8 cellular contexts compared by ENCODE assay signal in the genomic region with DNA sequence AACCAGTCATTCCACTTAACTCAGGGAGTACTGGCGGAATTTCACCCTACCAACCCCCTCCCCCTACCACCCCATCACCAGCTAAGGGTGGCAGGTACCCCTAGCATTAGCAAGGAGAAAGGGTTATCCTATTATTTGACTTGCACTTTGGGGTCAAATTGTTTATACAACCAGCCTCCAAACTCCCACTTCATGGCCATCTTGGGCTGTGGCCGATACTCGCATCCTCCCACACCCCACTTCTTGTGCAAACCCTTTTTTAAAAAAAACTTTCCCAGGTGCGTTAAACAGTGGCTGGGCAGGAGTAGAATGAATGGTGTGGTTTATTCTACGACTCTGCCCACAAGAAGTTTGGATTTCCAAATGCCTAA. TPM values are rescaled to one million over a fixed set of nuclear protein-coding genes. Genes with fewer than 3 reads are reported as not detected.
DNase-seq lines count a peak whose midpoint lies in the region; ATAC-seq and TF ChIP-seq lines count a peak whose summit lies in the region.

No MANE protein-coding gene starts in this region.

- H3K4me3 ChIP-seq in SJCRH30 (0 out of 2 replicates have a peak overlapping the region, but pooled peaks have one; percentile 7), fibroblast of the aortic adventitia (ENCODE audit: low read depth, low read length) (peak overlapping the region; percentile 45), skeletal muscle tissue (ENCODE audit: low read length in 3 of 3) (peak overlapping the region; percentile 70 to 76 (median 76))

- peak overlapping the region; percentile 64 to 86 (median 70) for H3K9ac ChIP-seq in skeletal muscle tissue (ENCODE audit: low read depth in 1 of 3, low read length in 3 of 3)

- H3K27ac ChIP-seq in SJCRH30 (peak overlapping the region; percentile 37; the same call in 1 of the 2 replicates), skeletal muscle tissue (ENCODE audit: low read depth, low read length) (peak overlapping the region; percentile 93)

- H3K36me3 ChIP-seq in SJCRH30 (peaks cover 17% of the 10 kb centered on the region; the same call in 1 of the 2 replicates), skeletal muscle tissue (ENCODE audit: control insufficient read depth in 3 of 3, insufficient read depth in 3 of 3, low read length in 3 of 3) (peaks cover 34 to 41% (median 36%) of the 10 kb centered on the region in 3 donors)

- H3K9me3 ChIP-seq in SJCRH30 (replicated peaks) (no peaks in the 10 kb centered on the region), skeletal muscle tissue (ENCODE audit: control insufficient read depth in 3 of 3, low read length in 3 of 3) (no peaks in the 10 kb centered on the region)

- H3K4me1 ChIP-seq in SJCRH30 = peaks cover 14% of the 10 kb centered on the region
- H3K4me1 ChIP-seq in skeletal muscle tissue (ENCODE audit: control insufficient read depth in 3 of 3, insufficient read depth in 3 of 3, low read length in 3 of 3) = peaks cover 28 to 42% (median 34%) of the 10 kb centered on the region in 3 donors

- no peak for TF ChIP-seq CTCF in fibroblast of the aortic adventitia (IDR thresholded peaks at IDR 0.05; ENCODE audit: insufficient read depth, low read length)

- ATAC-seq in GM21515 (IDR thresholded peaks at IDR 0.05; ENCODE audit: unreplicated experiment) = peak; percentile 1

- DNase-seq in SJCRH30 (no peak), fibroblast of the aortic adventitia (ENCODE audit: low read depth) (no peak), ureter (ENCODE audit: low spot score) (no peak), DMS114 treated with DMSO at 0.1 percent for 48 hours (lab: John Stamatoyannopoulos, UW; ENCODE audit: unreplicated experiment) (no peak), NCI-H1694 (lab: John Stamatoyannopoulos, UW) (no peak), H4 (ENCODE audit: low spot score) (no peak)

- H3K27me3 ChIP-seq in SJCRH30 (no peaks in the 10 kb centered on the region), skeletal muscle tissue (ENCODE audit: control insufficient read depth in 3 of 3, insufficient read depth in 3 of 3, low read length in 3 of 3) (no peaks in the 10 kb centered on the region)

RNA-seq across cellular contexts. Expression of a gene that starts 0.7 kb away (rescaled TPM):
- 53.4 and 61.3 TPM in 2 replicates for total RNA-seq in SJCRH30 (2014; rRNA removed; shearing (Covaris generic))
- total RNA-seq in fibroblast of the aortic adventitia (ENCODE audit: low replicate concordance) = 19.0 and 42.8 TPM in 2 replicates
- total RNA-seq in skeletal muscle tissue = 36.5 TPM
- 91.6 TPM for total RNA-seq in ureter
- total RNA-seq in H4 (2014; rRNA removed; shearing (Covaris generic)) = 82.2 and 96.3 TPM in 2 replicates

RNA-seq across cellular contexts. Expression of a gene that starts 9.9 kb away (rescaled TPM):
- 276 and 278 TPM in 2 replicates for total RNA-seq in SJCRH30 (2014; rRNA removed; shearing (Covaris generic))
- total RNA-seq in fibroblast of the aortic adventitia (ENCODE audit: low replicate concordance) (146 and 299 TPM in 2 replicates), skeletal muscle tissue (61.6 TPM), ureter (151 TPM)
- 168 and 173 TPM in 2 replicates for total RNA-seq in H4 (2014; rRNA removed; shearing (Covaris generic))

RNA-seq across cellular contexts. Expression of a gene that starts 13.0 kb away (rescaled TPM):
- total RNA-seq in SJCRH30 (2014; rRNA removed; shearing (Covaris generic)) = 29.1 and 33.7 TPM in 2 replicates
- 9.9 and 27.4 TPM in 2 replicates for total RNA-seq in fibroblast of the aortic adventitia (ENCODE audit: low replicate concordance)
- 5.2 TPM for total RNA-seq in skeletal muscle tissue
- total RNA-seq in ureter = 42.7 TPM
- total RNA-seq in H4 (2014; rRNA removed; shearing (Covaris generic)) = 22.2 and 27.0 TPM in 2 replicates

RNA-seq across cellular contexts. Expression of a gene that starts 13.3 kb away (rescaled TPM):
- total RNA-seq in SJCRH30 (2014; rRNA removed; shearing (Covaris generic)) = 8.6 and 9.9 TPM in 2 replicates
- total RNA-seq in fibroblast of the aortic adventitia (ENCODE audit: low replicate concordance) = 4.1 and 10.9 TPM in 2 replicates
- 4.2 TPM for total RNA-seq in skeletal muscle tissue
- total RNA-seq in ureter = 49.5 TPM
- 11.6 and 20.0 TPM in 2 replicates for total RNA-seq in H4 (2014; rRNA removed; shearing (Covaris generic))

RNA-seq across cellular contexts. Expression of a gene that starts 25.7 kb away (rescaled TPM):
- total RNA-seq in SJCRH30 (2014; rRNA removed; shearing (Covaris generic)) = 56.4 and 61.2 TPM in 2 replicates
- total RNA-seq in fibroblast of the aortic adventitia (ENCODE audit: low replicate concordance) (28.3 and 33.8 TPM in 2 replicates), skeletal muscle tissue (9.9 TPM), ureter (70.9 TPM)
- 22.2 and 36.2 TPM in 2 replicates for total RNA-seq in H4 (2014; rRNA removed; shearing (Covaris generic))

Comparison
In these comparisons a context has a peak if more than half of its experiments do, and no peak if none do; other contexts are left out.
1. H3K4me3 ChIP-seq: peak in every context shown above with its lines; median percentile 76 in skeletal muscle tissue; 45 in fibroblast of the aortic adventitia; 7 in SJCRH30.